21 cellular contexts compared by ENCODE assay signal in genomic region chr2:69863310-69863709, GRCh38. TPM values are rescaled to one million over a fixed set of nuclear protein-coding genes. Genes with fewer than 3 reads are reported as not detected.
DNase-seq lines count a peak whose midpoint lies in the region; ATAC-seq and TF ChIP-seq lines count a peak whose summit lies in the region.
"Had no signal": no experiment of that assay in that cellular context is flagged by ENCODE, and none has a peak within 500 bp of the region (broad histone marks: within the 10 kb centered on the region; RNA-seq: fewer than 3 reads in every experiment).

No MANE protein-coding gene starts in this region.

- no peak overlapping the region for H3K4me3 ChIP-seq in PC-3 (ENCODE audit: low read length)
- H3K4me3 ChIP-seq: GM12878, GM23338 had no signal

- no peaks in the 10 kb centered on the region for H3F3A ChIP-seq in PC-3 (ENCODE audit: low read length, unreplicated experiment)

- peak; percentile 25; the same call in 1 of the 2 replicates for ATAC-seq in PC-3
- no peak for ATAC-seq in effector memory CD8-positive, alpha-beta T cell (replicated peaks)
- ATAC-seq: GM12878, GM23338, HCT116 had no signal

- POLR2A ChIA-PET in PC-3 (lab: Charles Lee; ENCODE audit: unreplicated experiment): interaction anchor here (0.7 kb wide), 1 partner anchor 50 kb away, joined by 3 read pairs; no protein-coding TSS in a partner anchor

- H3K9me2 ChIP-seq in PC-3 (replicated peaks; ENCODE audit: low read length): no peaks in the 10 kb centered on the region

- H3K9me3 Mint-ChIP-seq in activated naive CD4-positive, alpha-beta T cell treated with anti-CD3 and anti-CD28 coated beads, Interleukin-2, amount 10 ng/mL, durations not matched to agents 7 days and 5 days: no peaks in the 10 kb centered on the region
- H3K9me3 Mint-ChIP-seq in effector memory CD8-positive, alpha-beta T cell: no peaks in the 10 kb centered on the region
- H3K9me3 Mint-ChIP-seq: CD4-positive, CD25-positive, alpha-beta regulatory T cell; CD8-positive, alpha-beta memory T cell; GM23338; HFFc6 had no signal

- intact Hi-C loops in PC-3 (cut with micrococcal nuclease): loop anchor here (2.0 kb wide), 1 partner anchor 19 kb away; no protein-coding TSS in a partner anchor

- H3K27ac Mint-ChIP-seq in activated naive CD4-positive, alpha-beta T cell treated with anti-CD3 and anti-CD28 coated beads, Interleukin-2, amount 10 ng/mL, durations not matched to agents 7 days and 5 days: peak overlapping the region; percentile 9
- no peak overlapping the region for H3K27ac Mint-ChIP-seq in effector memory CD8-positive, alpha-beta T cell
- H3K27ac Mint-ChIP-seq: CD4-positive, CD25-positive, alpha-beta regulatory T cell; GM23338; HFFc6 had no signal

- no peak overlapping the region for H3K4me2 ChIP-seq in PC-3 (ENCODE audit: low read length)
- H3K4me2 ChIP-seq: GM23338 had no signal

- H3K4me1 Mint-ChIP-seq in activated naive CD4-positive, alpha-beta T cell treated with anti-CD3 and anti-CD28 coated beads, Interleukin-2, amount 10 ng/mL, durations not matched to agents 7 days and 5 days: no peaks in the 10 kb centered on the region
- H3K4me1 Mint-ChIP-seq in effector memory CD8-positive, alpha-beta T cell (ENCODE audit: low read depth in 2 of 2): no peaks in the 10 kb centered on the region
- H3K4me1 Mint-ChIP-seq: CD4-positive, CD25-positive, alpha-beta regulatory T cell; CD8-positive, alpha-beta memory T cell; GM23338 had no signal

- no peak overlapping the region for H3K9ac ChIP-seq in PC-3 (ENCODE audit: low read length)

- no peak overlapping the region for H2AFZ ChIP-seq in PC-3 (ENCODE audit: low read length)
- H2AFZ ChIP-seq: GM23338 had no signal

- no peaks in the 10 kb centered on the region for H3K9me3 ChIP-seq in PC-3 (ENCODE audit: low read length)
- H3K9me3 ChIP-seq: BE2C had no signal

- no peak overlapping the region for H3K27ac ChIP-seq in PC-3 (ENCODE audit: low read length)

- H3K27me3 ChIP-seq in PC-3 (ENCODE audit: low read length): no peaks in the 10 kb centered on the region
- H3K27me3 ChIP-seq: BE2C had no signal

- H3K4me1 ChIP-seq in PC-3 (ENCODE audit: insufficient read depth, low read length): peaks cover 16% of the 10 kb centered on the region
- H3K4me1 ChIP-seq: BE2C had no signal

- H3K36me3 ChIP-seq in PC-3 (ENCODE audit: low read depth, low read length): peaks cover 18% of the 10 kb centered on the region; the same call in 1 of the 2 replicates
- H3K36me3 ChIP-seq: BE2C had no signal

- no peak for DNase-seq in activated naive CD4-positive, alpha-beta T cell treated with anti-CD3 and anti-CD28 coated beads, Interleukin-2, amount 10 ng/mL, durations not matched to agents 7 days and 5 days
- no peak for DNase-seq in activated naive CD4-positive, alpha-beta T cell treated with Interleukin-2 at 50 U/mL for 16 hours
- no peak for DNase-seq in PC-3
- peak; percentile 0 for DNase-seq in myocyte (ENCODE audit: low read depth)
- no peak for DNase-seq in effector memory CD8-positive, alpha-beta T cell
- no peak for DNase-seq in amniotic stem cell (lab: John Stamatoyannopoulos, UW)
- DNase-seq: ACHN; BE2C; C1 segment of cervical spinal cord; CD4-positive, CD25-positive, alpha-beta regulatory T cell; CD8-positive, alpha-beta memory T cell; COR-L47; DMS 273 treated with DMSO at 0.1 percent for 48 hours; DMS53; DND-41; EL; HFFc6; IMR-90 had no signal

- H3K36me3 Mint-ChIP-seq in activated naive CD4-positive, alpha-beta T cell treated with anti-CD3 and anti-CD28 coated beads, Interleukin-2, amount 10 ng/mL, durations not matched to agents 7 days and 5 days: peaks cover 28% of the 10 kb centered on the region
- peaks cover 55% of the 10 kb centered on the region for H3K36me3 Mint-ChIP-seq in effector memory CD8-positive, alpha-beta T cell (ENCODE audit: insufficient read depth)

- CTCF ChIA-PET in activated naive CD4-positive, alpha-beta T cell treated with anti-CD3 and anti-CD28 coated beads, Interleukin-2, amount 10 ng/mL, durations not matched to agents 7 days and 5 days (lab: Charles Lee): no interaction called here
- CTCF ChIA-PET in PC-3 (lab: Charles Lee): no interaction called here

- BruUV-seq in PC-3 (replicated peaks; lab: Mats Ljungman, UMichigan): no TSS peak

- H3K27me3 Mint-ChIP-seq in activated naive CD4-positive, alpha-beta T cell treated with anti-CD3 and anti-CD28 coated beads, Interleukin-2, amount 10 ng/mL, durations not matched to agents 7 days and 5 days: no peaks in the 10 kb centered on the region
- no peaks in the 10 kb centered on the region for H3K27me3 Mint-ChIP-seq in effector memory CD8-positive, alpha-beta T cell
- H3K27me3 Mint-ChIP-seq: CD4-positive, CD25-positive, alpha-beta regulatory T cell; CD8-positive, alpha-beta memory T cell had no signal

- TF ChIP-seq CTCF in PC-3 (conservative IDR thresholded peaks at IDR 0.05; ENCODE audit: low read depth, low read length): no peak

- H4K20me1 ChIP-seq in PC-3 (ENCODE audit: low read length): no peaks in the 10 kb centered on the region

- H3K4me3 Mint-ChIP-seq in activated naive CD4-positive, alpha-beta T cell treated with anti-CD3 and anti-CD28 coated beads, Interleukin-2, amount 10 ng/mL, durations not matched to agents 7 days and 5 days: no peak overlapping the region
- H3K4me3 Mint-ChIP-seq in effector memory CD8-positive, alpha-beta T cell: no peak overlapping the region
- H3K4me3 Mint-ChIP-seq: CD4-positive, CD25-positive, alpha-beta regulatory T cell; CD8-positive, alpha-beta memory T cell; GM23338; HFFc6 had no signal

- H3K79me2 ChIP-seq in PC-3 (ENCODE audit: low read length): no peaks in the 10 kb centered on the region

RNA-seq across cellular contexts. Expression of gene SNRNP27, which starts 30.4 kb away (rescaled TPM):
- 44.1 and 56.3 TPM in 2 replicates for total RNA-seq in PC-3 (2014; rRNA removed)
- 113 and 116 TPM in 2 replicates for total RNA-seq in myocyte
- polyA plus RNA-seq in myocyte (2012): 53.5 TPM

RNA-seq across cellular contexts. Expression of gene GMCL1, which starts 33.9 kb away (rescaled TPM):
- total RNA-seq in PC-3 (2014; rRNA removed) (12.7 TPM in 2 replicates), myocyte (9.7 and 13.6 TPM in 2 replicates)
- polyA plus RNA-seq in myocyte (2012): 6.4 TPM

RNA-seq across cellular contexts. Expression of gene MXD1, which starts 51.6 kb away (rescaled TPM):
- total RNA-seq in PC-3 (2014; rRNA removed): 6.8 and 7.0 TPM in 2 replicates
- 3.6 and 3.9 TPM in 2 replicates for total RNA-seq in myocyte
- polyA plus RNA-seq in myocyte (2012): 2.2 TPM
